ENCODE assay signal across 8 cellular contexts in the genomic region with DNA sequence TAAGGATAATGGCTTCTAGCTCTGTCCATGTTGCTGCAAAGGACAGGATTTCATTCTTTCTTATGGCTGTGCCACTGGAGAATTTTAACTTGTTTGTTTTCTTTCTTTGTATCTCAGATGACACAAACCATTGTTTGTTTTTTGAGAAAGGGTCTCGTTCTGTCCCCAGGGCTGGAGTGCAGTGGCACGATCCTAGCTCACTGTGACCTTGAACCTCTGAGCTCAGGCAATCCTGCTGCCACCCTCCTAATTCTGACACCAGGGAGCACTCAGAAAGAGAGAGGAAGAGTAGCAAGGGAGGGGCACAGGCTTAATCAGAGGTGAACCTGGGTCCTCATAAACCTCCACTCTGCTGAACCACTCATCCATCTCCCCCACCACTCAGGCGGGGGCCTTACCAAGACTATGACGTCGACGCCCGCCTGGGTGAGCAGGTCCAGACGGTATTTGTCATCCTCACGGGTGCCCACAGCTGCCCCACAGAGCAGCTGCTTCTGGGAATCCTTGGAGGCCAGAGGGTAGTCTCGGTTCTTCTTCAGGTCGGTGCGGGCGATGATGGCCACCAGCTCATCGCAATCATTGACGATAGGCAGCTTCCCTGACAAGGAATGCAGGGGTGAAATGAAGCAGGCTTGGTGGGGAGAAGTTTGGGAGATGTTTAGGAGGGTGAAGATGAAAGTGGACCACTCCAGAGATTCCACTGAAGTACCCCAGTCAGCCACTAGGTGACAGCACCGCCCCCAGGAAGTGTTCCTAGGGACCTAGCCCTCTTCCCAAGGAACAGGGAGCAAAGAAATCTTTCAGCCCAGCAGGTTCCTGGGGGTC. TPM values are rescaled to one million over a fixed set of nuclear protein-coding genes. Genes with fewer than 3 reads are reported as not detected.
DNase-seq lines count a peak whose midpoint lies in the region; ATAC-seq and TF ChIP-seq lines count a peak whose summit lies in the region.

No MANE protein-coding gene starts in this region.

- H3K9ac ChIP-seq in Loucy (ENCODE audit: low read depth, low read length, poor library complexity, severe bottlenecking), result no peak overlapping the region

- H3K36me3 ChIP-seq in Loucy (ENCODE audit: insufficient read depth, low read length), result peaks cover 35% of the 10 kb centered on the region; the same call in 1 of the 2 replicates

- no peaks in the 10 kb centered on the region for H3K9me3 ChIP-seq in Loucy (ENCODE audit: insufficient read depth, low read depth, low read length)

- peaks cover 12% of the 10 kb centered on the region; the same call in 1 of the 2 replicates for H3K79me2 ChIP-seq in Loucy (ENCODE audit: insufficient read depth, low read length)

- no peak overlapping the region for H3K4me3 ChIP-seq in Loucy (ENCODE audit: low read length, poor library complexity, severe bottlenecking)

- H4K20me1 ChIP-seq in Loucy (ENCODE audit: insufficient read depth, low read length, poor library complexity, severe bottlenecking), result peaks cover 5% of the 10 kb centered on the region

- no peaks in the 10 kb centered on the region for H3K27me3 ChIP-seq in Loucy (ENCODE audit: insufficient read depth, low read length, poor library complexity, severe bottlenecking)

- no peak overlapping the region for H2AFZ ChIP-seq in Loucy (ENCODE audit: low read length)

- peak; percentile 57 for ATAC-seq in omental fat pad (ENCODE audit: low FRiP score)
- no peak for ATAC-seq in HG03432 (IDR thresholded peaks at IDR 0.05; ENCODE audit: unreplicated experiment)

- no peak overlapping the region for H3K4me2 ChIP-seq in Loucy (ENCODE audit: low read depth, low read length, poor library complexity, severe bottlenecking)

- H3K4me1 ChIP-seq in Loucy (ENCODE audit: insufficient read depth, low read length, poor library complexity, severe bottlenecking), result peaks cover 4% of the 10 kb centered on the region

- DNase-seq in SIG-M5 treated with dmso at 0.1 percent for 504 hours (lab: John Stamatoyannopoulos, UW; ENCODE audit: unreplicated experiment) (peak; percentile 12), SIG-M5 (lab: John Stamatoyannopoulos, UW) (no peak), fibroblast of peridontal ligament (ENCODE audit: extremely low read depth) (peak; percentile 46), omental fat pad (ENCODE audit: low spot score) (peak; percentile 62), SKM-1 treated with dmso at 0.1 percent for 144 hours (lab: John Stamatoyannopoulos, UW; ENCODE audit: unreplicated experiment) (no peak)
- peak; percentile 31 for DNase-seq in activated CD4-positive, alpha-beta T cell treated with anti-CD3 and anti-CD28 coated beads, Interleukin-2, amount 50 U/mL, for 1 hour

- TF ChIP-seq CTCF in Loucy (conservative IDR thresholded peaks at IDR 0.05; ENCODE audit: low read length) (peak; percentile 95), omental fat pad (IDR thresholded peaks at IDR 0.05) (peak in 1 of 3 donors; percentile 77)

- no peaks in the 10 kb centered on the region for H3K9me2 ChIP-seq in Loucy (replicated peaks; ENCODE audit: low read depth, low read length)

- H3F3A ChIP-seq in Loucy (ENCODE audit: low read depth), result no peaks in the 10 kb centered on the region

RNA-seq across cellular contexts. Expression of gene IMPDH1, which starts 11.6 kb away (rescaled TPM):
- 100 to 1,000 TPM in 3 of 4 donors, 10 to 100 TPM in 1; 72.8 to 198 (median 109) TPM for total RNA-seq in omental fat pad

RNA-seq across cellular contexts. Expression of gene PRRT4, which starts 36.7 kb away (rescaled TPM):
- total RNA-seq in omental fat pad, result 10 to 100 TPM in 1 of 4 donors, 1 to 10 TPM in 3; 3.5 to 21.1 (median 5.8) TPM

RNA-seq across cellular contexts. Expression of gene RBM28, which starts 54.5 kb away (rescaled TPM):
- 10 to 100 TPM; 21.5 to 79.0 (median 29.5) TPM for total RNA-seq in omental fat pad

RNA-seq across cellular contexts. Expression of gene HILPDA, which starts 57.5 kb away (rescaled TPM):
- 100 to 1,000 TPM in 1 of 4 donors, 10 to 100 TPM in 3; 25.0 to 122 (median 51.9) TPM for total RNA-seq in omental fat pad

Comparison
In these comparisons a context has a peak if more than half of its experiments do, and no peak if none do; other contexts are left out.
1. DNase-seq: peak in SIG-M5 treated with dmso at 0.1 percent for 504 hours (single experiment), activated CD4-positive, alpha-beta T cell treated with anti-CD3 and anti-CD28 coated beads, Interleukin-2, amount 50 U/mL, for 1 hour (single experiment), fibroblast of peridontal ligament (single experiment) and omental fat pad (single experiment); none in SIG-M5 (single experiment) and SKM-1 treated with dmso at 0.1 percent for 144 hours (single experiment).